Comparison of ENCODE assay signal across 9 cellular contexts in genomic region chr15:89377842-89378698, GRCh38. TPM values are rescaled to one million over a fixed set of nuclear protein-coding genes. Genes with fewer than 3 reads are reported as not detected.
DNase-seq lines count a peak whose midpoint lies in the region; ATAC-seq and TF ChIP-seq lines count a peak whose summit lies in the region.
"Had no signal": no experiment of that assay in that cellular context is flagged by ENCODE, and none has a peak within 500 bp of the region (broad histone marks: within the 10 kb centered on the region; RNA-seq: fewer than 3 reads in every experiment).

No MANE protein-coding gene starts in this region.

- peak overlapping the region; percentile 62 to 91 (median 82) for H3K4me3 Mint-ChIP-seq in CD8-positive, alpha-beta memory T cell
- H3K4me3 Mint-ChIP-seq in activated T-cell treated with anti-CD3 and anti-CD28 coated beads, Interleukin-2, amount 50 U/mL, for 4 hours: peak overlapping the region; percentile 55

- 6% methylated on average over 57 of the region's 57 CpGs for WGBS in heart right ventricle, 2 donors

- H3K4me3 ChIP-seq in CD8-positive, alpha-beta memory T cell (ENCODE audit: low read length): peak overlapping the region; percentile 41
- H3K4me3 ChIP-seq in heart right ventricle: peak overlapping the region; percentile 32 to 57 (median 46)

- H3K27me3 Mint-ChIP-seq in CD8-positive, alpha-beta memory T cell: peaks cover 48 to 55% of the 10 kb centered on the region in 2 donors
- H3K27me3 Mint-ChIP-seq in activated T-cell treated with anti-CD3 and anti-CD28 coated beads, Interleukin-2, amount 50 U/mL, for 4 hours (ENCODE audit: low read depth): peaks cover 75% of the 10 kb centered on the region

- H3K27ac ChIP-seq in CD8-positive, alpha-beta memory T cell (ENCODE audit: low read depth, low read length): no peak overlapping the region
- no peak overlapping the region for H3K27ac ChIP-seq in heart right ventricle

- H3K36me3 Mint-ChIP-seq in CD8-positive, alpha-beta memory T cell: peaks cover 0 to 1% (median 0%) of the 10 kb centered on the region in 3 donors
- H3K36me3 Mint-ChIP-seq in activated T-cell treated with anti-CD3 and anti-CD28 coated beads, Interleukin-2, amount 50 U/mL, for 4 hours (ENCODE audit: insufficient read depth): no peaks in the 10 kb centered on the region

- TF ChIP-seq CTCF in heart right ventricle (IDR thresholded peaks at IDR 0.05): no peak

- peak; percentile 31 to 50 for ATAC-seq in activated T-cell treated with anti-CD3 and anti-CD28 coated beads, Interleukin-2, amount 50 U/mL, for 4 hours
- ATAC-seq in heart right ventricle (peak; percentile 45 to 67 (median 57)), HG03457 (IDR thresholded peaks at IDR 0.05; ENCODE audit: unreplicated experiment) (no peak)
- ATAC-seq: Panc1 had no signal

- DNase-seq in CD8-positive, alpha-beta memory T cell: peak in 2 of 5 donors; percentile 34 to 68
- no peak for DNase-seq in activated T-cell treated with anti-CD3 and anti-CD28 coated beads, Interleukin-2, amount 50 U/mL, for 4 hours
- DNase-seq in heart right ventricle (no peak), posterior cingulate gyrus (peak in 8 of 10 donors; percentile 54 to 95 (median 74)), SHP77 treated with DMSO at 0.1 percent for 48 hours (lab: John Stamatoyannopoulos, UW) (no peak), ecto neural progenitor cell (ENCODE audit: low spot score) (no peak), NOMO-1 treated with dmso at 0.1 percent for 144 hours (lab: John Stamatoyannopoulos, UW; ENCODE audit: unreplicated experiment) (no peak)

- no peaks in the 10 kb centered on the region for H3K4me1 ChIP-seq in CD8-positive, alpha-beta memory T cell (ENCODE audit: insufficient read depth, low read length)
- H3K4me1 ChIP-seq in heart right ventricle: peaks cover 4 to 22% (median 19%) of the 10 kb centered on the region in 9 donors

- H3K9me3 Mint-ChIP-seq in CD8-positive, alpha-beta memory T cell: no peaks in the 10 kb centered on the region
- H3K9me3 Mint-ChIP-seq in activated T-cell treated with anti-CD3 and anti-CD28 coated beads, Interleukin-2, amount 50 U/mL, for 4 hours: no peaks in the 10 kb centered on the region

- H3K27ac Mint-ChIP-seq in CD8-positive, alpha-beta memory T cell: peak overlapping the region in 6 of 8 donors; percentile 36 to 95 (median 63)

- no peaks in the 10 kb centered on the region for H3K9me3 ChIP-seq in CD8-positive, alpha-beta memory T cell (ENCODE audit: low read length)
- no peaks in the 10 kb centered on the region for H3K9me3 ChIP-seq in heart right ventricle

- intact Hi-C loops in heart right ventricle (cut with DNase I) (no loop called here), posterior cingulate gyrus (cut with DNase I) (no loop called here)

- peaks cover 25% of the 10 kb centered on the region for H3K27me3 ChIP-seq in CD8-positive, alpha-beta memory T cell (ENCODE audit: insufficient read depth, low read length, poor library complexity, severe bottlenecking)
- H3K27me3 ChIP-seq in heart right ventricle: peaks cover 32 to 100% (median 99%) of the 10 kb centered on the region in 7 donors

- no peaks in the 10 kb centered on the region for H3K36me3 ChIP-seq in CD8-positive, alpha-beta memory T cell (ENCODE audit: insufficient read depth, low read length)
- no peaks in the 10 kb centered on the region for H3K36me3 ChIP-seq in heart right ventricle

- POLR2A ChIA-PET in CD8-positive, alpha-beta memory T cell (lab: Charles Lee): interaction anchor here (1.5 kb wide), 1 partner anchor 43 kb away, joined by 5 read pairs; the partner anchor contains the start of gene POLG

- CTCF ChIA-PET in CD8-positive, alpha-beta memory T cell (lab: Charles Lee): interaction anchor here (4.5 kb wide), 1 partner anchor 20 kb away, joined by 32 read pairs; no protein-coding TSS in a partner anchor

- peaks cover 7 to 40% (median 10%) of the 10 kb centered on the region in 3 donors for H3K4me1 Mint-ChIP-seq in CD8-positive, alpha-beta memory T cell
- peaks cover 5% of the 10 kb centered on the region for H3K4me1 Mint-ChIP-seq in activated T-cell treated with anti-CD3 and anti-CD28 coated beads, Interleukin-2, amount 50 U/mL, for 4 hours (ENCODE audit: low read depth)

RNA-seq across cellular contexts. Expression of gene POLG, which starts 43.4 kb away (rescaled TPM):
- total RNA-seq in CD8-positive, alpha-beta memory T cell: 100 to 1,000 TPM; 106 to 110 TPM
- 56.0 TPM for polyA plus RNA-seq in CD8-positive, alpha-beta memory T cell
- 100 to 1,000 TPM; 119 to 142 (median 119) TPM for total RNA-seq in activated T-cell treated with anti-CD3 and anti-CD28 coated beads, Interleukin-2, amount 50 U/mL, for 4 hours
- total RNA-seq in heart right ventricle: 10 to 100 TPM; 31.1 to 52.5 (median 34.0) TPM
- polyA plus RNA-seq in heart right ventricle: 10 to 100 TPM; 33.9 to 45.1 TPM

Comparison
In these comparisons a context has a peak if more than half of its experiments do, and no peak if none do; other contexts are left out.
1. DNase-seq: peak in posterior cingulate gyrus (8 of 10); none in activated T-cell treated with anti-CD3 and anti-CD28 coated beads, Interleukin-2, amount 50 U/mL, for 4 hours (single experiment), heart right ventricle (0 of 2), SHP77 treated with DMSO at 0.1 percent for 48 hours (single experiment), ecto neural progenitor cell (single experiment) and NOMO-1 treated with dmso at 0.1 percent for 144 hours (single experiment).